Comparison of ENCODE assay signal across 1 cellular context in the genomic region with DNA sequence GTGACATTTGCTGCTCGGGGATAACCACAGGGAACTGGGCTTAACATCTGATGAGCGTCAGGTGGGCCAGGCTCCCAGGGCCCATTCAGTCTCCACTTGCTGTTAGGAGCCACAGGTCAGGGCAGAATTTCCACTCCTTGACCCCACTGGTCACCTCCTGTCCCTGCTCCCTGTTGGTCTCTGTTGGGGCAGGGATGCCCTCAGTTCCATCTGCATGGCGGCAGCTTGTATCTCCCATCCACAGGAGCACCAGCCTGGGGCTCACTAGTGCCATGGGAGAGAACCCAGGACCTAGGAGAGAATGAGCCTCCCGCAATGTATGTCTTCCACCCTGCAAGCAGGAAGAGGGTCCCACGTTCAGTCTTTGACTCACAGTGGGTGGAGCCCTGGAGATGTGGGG.
TF ChIP-seq lines count a peak whose summit lies in the region.

No MANE protein-coding gene starts in this region.

TF ChIP-seq in GM12878, 131 proteins besides CTCF, POLR2A, EP300 and RAD21 (continued from another document):
- TF ChIP-seq, protein P1, sequence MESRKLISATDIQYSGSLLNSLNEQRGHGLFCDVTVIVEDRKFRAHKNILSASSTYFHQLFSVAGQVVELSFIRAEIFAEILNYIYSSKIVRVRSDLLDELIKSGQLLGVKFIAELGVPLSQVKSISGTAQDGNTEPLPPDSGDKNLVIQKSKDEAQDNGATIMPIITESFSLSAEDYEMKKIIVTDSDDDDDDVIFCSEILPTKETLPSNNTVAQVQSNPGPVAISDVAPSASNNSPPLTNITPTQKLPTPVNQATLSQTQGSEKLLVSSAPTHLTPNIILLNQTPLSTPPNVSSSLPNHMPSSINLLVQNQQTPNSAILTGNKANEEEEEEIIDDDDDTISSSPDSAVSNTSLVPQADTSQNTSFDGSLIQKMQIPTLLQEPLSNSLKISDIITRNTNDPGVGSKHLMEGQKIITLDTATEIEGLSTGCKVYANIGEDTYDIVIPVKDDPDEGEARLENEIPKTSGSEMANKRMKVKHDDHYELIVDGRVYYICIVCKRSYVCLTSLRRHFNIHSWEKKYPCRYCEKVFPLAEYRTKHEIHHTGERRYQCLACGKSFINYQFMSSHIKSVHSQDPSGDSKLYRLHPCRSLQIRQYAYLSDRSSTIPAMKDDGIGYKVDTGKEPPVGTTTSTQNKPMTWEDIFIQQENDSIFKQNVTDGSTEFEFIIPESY (IDR thresholded peaks at IDR 0.05) = no peak
- TF ChIP-seq, protein P2, sequence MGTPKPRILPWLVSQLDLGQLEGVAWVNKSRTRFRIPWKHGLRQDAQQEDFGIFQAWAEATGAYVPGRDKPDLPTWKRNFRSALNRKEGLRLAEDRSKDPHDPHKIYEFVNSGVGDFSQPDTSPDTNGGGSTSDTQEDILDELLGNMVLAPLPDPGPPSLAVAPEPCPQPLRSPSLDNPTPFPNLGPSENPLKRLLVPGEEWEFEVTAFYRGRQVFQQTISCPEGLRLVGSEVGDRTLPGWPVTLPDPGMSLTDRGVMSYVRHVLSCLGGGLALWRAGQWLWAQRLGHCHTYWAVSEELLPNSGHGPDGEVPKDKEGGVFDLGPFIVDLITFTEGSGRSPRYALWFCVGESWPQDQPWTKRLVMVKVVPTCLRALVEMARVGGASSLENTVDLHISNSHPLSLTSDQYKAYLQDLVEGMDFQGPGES (IDR thresholded peaks at IDR 0.05) = no peak
- TF ChIP-seq SMC3 (IDR thresholded peaks at IDR 0.05; ENCODE audit: borderline replicate concordance, low read length) (no peak), DPF2 (IDR thresholded peaks at IDR 0.05) (no peak), MEF2B (IDR thresholded peaks at IDR 0.05; ENCODE audit: partially characterized antibody, poor library complexity, severe bottlenecking) (no peak)
